ENCODE assay signal across 8 cellular contexts in genomic region chr7:50339990-50340500, GRCh38. TPM values are rescaled to one million over a fixed set of nuclear protein-coding genes. Genes with fewer than 3 reads are reported as not detected.
DNase-seq lines count a peak whose midpoint lies in the region; ATAC-seq and TF ChIP-seq lines count a peak whose summit lies in the region.

No MANE protein-coding gene starts in this region.

- no peak overlapping the region for H3K4me3 Mint-ChIP-seq in activated naive CD8-positive, alpha-beta T cell treated with anti-CD3 and anti-CD28 coated beads, Interleukin-2, amount 10 ng/mL, durations not matched to agents 7 days and 5 days

- TF ChIP-seq EP300 in sigmoid colon (IDR thresholded peaks at IDR 0.05), result no peak

- H3K4me1 ChIP-seq in vagina (no peaks in the 10 kb centered on the region), sigmoid colon (no peaks in the 10 kb centered on the region)

- ATAC-seq in activated naive CD8-positive, alpha-beta T cell treated with anti-CD3 and anti-CD28 coated beads, Interleukin-2, amount 10 ng/mL, durations not matched to agents 7 days and 5 days (ENCODE audit: low read depth), result peak; percentile 54
- ATAC-seq in HG02840 (IDR thresholded peaks at IDR 0.05; ENCODE audit: low FRiP score, unreplicated experiment), result no peak

- peak; percentile 53 to 68 for DNase-seq in stimulated activated CD4-positive, alpha-beta T cell treated with anti-CD3 and anti-CD28 coated beads, Interleukin-2, amount 100 ng/mL, for 24 hours
- no peak for DNase-seq in stimulated activated CD4-positive, alpha-beta T cell treated with anti-CD3 and anti-CD28 coated beads, Interleukin-4, amount 100 ng/mL, for 1 hour
- peak; percentile 94 for DNase-seq in NCI-H69 (lab: John Stamatoyannopoulos, UW)
- peak; percentile 67 for DNase-seq in activated naive CD8-positive, alpha-beta T cell treated with anti-CD3 and anti-CD28 coated beads, Interleukin-2, amount 10 ng/mL, durations not matched to agents 7 days and 5 days
- DNase-seq in vagina (ENCODE audit: extremely low spot score in 2 of 2), result no peak
- DNase-seq in T-helper 9 cell, result no peak
- DNase-seq in sigmoid colon, result no peak

- H3K9me3 Mint-ChIP-seq in activated naive CD8-positive, alpha-beta T cell treated with anti-CD3 and anti-CD28 coated beads, Interleukin-2, amount 10 ng/mL, durations not matched to agents 7 days and 5 days, result no peaks in the 10 kb centered on the region

- no peaks in the 10 kb centered on the region for H3K27me3 Mint-ChIP-seq in activated naive CD8-positive, alpha-beta T cell treated with anti-CD3 and anti-CD28 coated beads, Interleukin-2, amount 10 ng/mL, durations not matched to agents 7 days and 5 days

- no peak overlapping the region for H3K27ac ChIP-seq in vagina
- H3K27ac ChIP-seq in sigmoid colon, result no peak overlapping the region

- intact Hi-C loops in vagina (cut with DNase I) (no loop called here), sigmoid colon (cut with DNase I) (no loop called here)

- H3K4me3 ChIP-seq in vagina (no peak overlapping the region), sigmoid colon (no peak overlapping the region)

- no peaks in the 10 kb centered on the region for H3K27me3 ChIP-seq in vagina
- H3K27me3 ChIP-seq in sigmoid colon, result no peaks in the 10 kb centered on the region

- peaks cover 46% of the 10 kb centered on the region for H3K36me3 Mint-ChIP-seq in activated naive CD8-positive, alpha-beta T cell treated with anti-CD3 and anti-CD28 coated beads, Interleukin-2, amount 10 ng/mL, durations not matched to agents 7 days and 5 days

- H3K27ac Mint-ChIP-seq in activated naive CD8-positive, alpha-beta T cell treated with anti-CD3 and anti-CD28 coated beads, Interleukin-2, amount 10 ng/mL, durations not matched to agents 7 days and 5 days, result no peak overlapping the region

- no peak for TF ChIP-seq CTCF in vagina (IDR thresholded peaks at IDR 0.05)
- TF ChIP-seq CTCF in sigmoid colon (IDR thresholded peaks at IDR 0.05), result no peak

- WGBS in sigmoid colon, 2 donors, result 43 to 52% methylated on average over 7 of the region's 7 CpGs

- H3K9me3 ChIP-seq in vagina (no peaks in the 10 kb centered on the region), sigmoid colon (no peaks in the 10 kb centered on the region)

- POLR2A ChIA-PET in activated naive CD8-positive, alpha-beta T cell treated with anti-CD3 and anti-CD28 coated beads, Interleukin-2, amount 10 ng/mL, durations not matched to agents 7 days and 5 days (lab: Charles Lee), result interaction anchor here (0.6 to 19.7 kb wide), 7 partner anchors 8 to 80 kb away, joined by 3 to 489 read pairs (median 6); partner anchors contain the start of gene IKZF1

- H3K36me3 ChIP-seq in vagina (no peaks in the 10 kb centered on the region), sigmoid colon (no peaks in the 10 kb centered on the region)

- H3K4me1 Mint-ChIP-seq in activated naive CD8-positive, alpha-beta T cell treated with anti-CD3 and anti-CD28 coated beads, Interleukin-2, amount 10 ng/mL, durations not matched to agents 7 days and 5 days, result peaks cover 78% of the 10 kb centered on the region

- TF ChIP-seq POLR2A in vagina (IDR thresholded peaks at IDR 0.05) (no peak), sigmoid colon (IDR thresholded peaks at IDR 0.05) (no peak)

RNA-seq across cellular contexts. Expression of gene IKZF1, which starts 35.5 kb away (rescaled TPM):
- 100 to 1,000 TPM; 383 to 410 TPM for total RNA-seq in activated naive CD8-positive, alpha-beta T cell treated with anti-CD3 and anti-CD28 coated beads, Interleukin-2, amount 10 ng/mL, durations not matched to agents 7 days and 5 days
- 44.9 TPM for total RNA-seq in vagina
- total RNA-seq in sigmoid colon, result 10 to 100 TPM in 1 of 4 donors, 1 to 10 TPM in 3; 5.5 to 20.5 (median 7.6) TPM
- 10 to 100 TPM in 1 of 3 donors, 1 to 10 TPM in 2; 1.8 to 29.9 (median 1.8) TPM for polyA plus RNA-seq in sigmoid colon

Comparison
In these comparisons a context has a peak if more than half of its experiments do, and no peak if none do; other contexts are left out.
1. DNase-seq: peak in stimulated activated CD4-positive, alpha-beta T cell treated with anti-CD3 and anti-CD28 coated beads, Interleukin-2, amount 100 ng/mL, for 24 hours (2 of 2), NCI-H69 (single experiment) and activated naive CD8-positive, alpha-beta T cell treated with anti-CD3 and anti-CD28 coated beads, Interleukin-2, amount 10 ng/mL, durations not matched to agents 7 days and 5 days (single experiment); none in stimulated activated CD4-positive, alpha-beta T cell treated with anti-CD3 and anti-CD28 coated beads, Interleukin-4, amount 100 ng/mL, for 1 hour (single experiment), vagina (0 of 2), T-helper 9 cell (single experiment) and sigmoid colon (single experiment).